1 cellular context compared by ENCODE assay signal in the genomic region with DNA sequence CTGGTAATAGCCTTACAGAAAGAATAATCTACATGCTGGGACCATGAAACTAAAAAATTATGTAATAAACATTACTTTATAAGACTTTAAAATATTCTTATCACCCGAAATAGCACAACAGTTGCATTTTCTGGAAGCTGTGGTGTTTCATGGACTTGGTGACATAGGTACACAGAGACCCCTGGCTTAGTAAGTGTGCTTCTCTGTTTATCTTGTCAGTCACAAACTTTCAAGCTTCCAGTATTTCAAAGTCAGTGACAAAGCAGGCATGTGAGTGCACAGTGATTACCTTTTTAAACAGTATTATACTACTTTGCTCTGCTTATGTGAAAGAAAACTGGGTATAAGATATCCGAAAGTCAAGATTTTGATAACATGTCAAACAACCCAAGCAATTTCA.
TF ChIP-seq lines count a peak whose summit lies in the region.

No MANE protein-coding gene starts in this region.

TF ChIP-seq in HepG2, 621 proteins besides CTCF, POLR2A, EP300 and RAD21 (continued from another document and continues in another):
- TF ChIP-seq, protein P1, sequence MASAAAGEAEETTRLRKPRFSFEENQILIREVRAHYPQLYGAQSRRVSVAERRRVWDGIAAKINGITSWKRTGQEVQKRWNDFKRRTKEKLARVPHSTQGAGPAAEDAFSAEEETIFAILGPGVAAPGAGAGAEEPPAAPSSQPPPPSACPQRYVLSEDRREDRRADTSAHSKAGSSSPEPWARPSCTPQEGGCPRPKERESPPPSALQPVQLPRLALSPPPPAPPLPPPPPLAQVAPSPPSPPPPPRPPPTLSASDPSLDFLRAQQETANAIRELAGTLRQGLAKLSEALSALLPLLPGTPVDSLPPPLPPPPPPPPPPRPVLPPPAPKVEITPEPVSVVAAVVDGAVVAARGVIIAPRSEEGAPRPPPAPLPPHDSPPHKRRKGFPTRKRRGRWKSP (CRISPR knock-in tag; IDR thresholded peaks at IDR 0.05) = no peak
- TF ChIP-seq ZNF598 (CRISPR knock-in tag; IDR thresholded peaks at IDR 0.05; ENCODE audit: borderline replicate concordance) (no peak), ARNT2 (CRISPR knock-in tag; IDR thresholded peaks at IDR 0.05; ENCODE audit: low read depth) (no peak), POGZ (CRISPR knock-in tag; IDR thresholded peaks at IDR 0.05) (peak; percentile 68; the same call in 1 of the 2 replicates), IRX3 (CRISPR knock-in tag; IDR thresholded peaks at IDR 0.05; ENCODE audit: borderline replicate concordance, low read depth) (no peak), MED1 (CRISPR knock-in tag; IDR thresholded peaks at IDR 0.05) (0 out of 2 replicates have a peak, but pooled peaks have one; percentile 38), NAIF1 (CRISPR knock-in tag; IDR thresholded peaks at IDR 0.05; ENCODE audit: borderline replicate concordance) (no peak), ZNF644 (CRISPR knock-in tag; IDR thresholded peaks at IDR 0.05; ENCODE audit: low read depth) (no peak), SAFB2 (CRISPR knock-in tag; IDR thresholded peaks at IDR 0.05; ENCODE audit: borderline replicate concordance, low read depth) (no peak), ATRX (CRISPR knock-in tag; IDR thresholded peaks at IDR 0.05; ENCODE audit: borderline replicate concordance) (no peak), SRSF9 (IDR thresholded peaks at IDR 0.05; ENCODE audit: borderline replicate concordance, insufficient read depth, low read depth, low read length, poor library complexity, severe bottlenecking) (no peak), ZNF331 (CRISPR knock-in tag; IDR thresholded peaks at IDR 0.05) (no peak; the same call in 1 of the 2 replicates), KLF12 (CRISPR knock-in tag; IDR thresholded peaks at IDR 0.05; ENCODE audit: borderline replicate concordance) (no peak), ZNF546 (CRISPR knock-in tag; conservative IDR thresholded peaks at IDR 0.05) (no peak), ZNF720 (CRISPR knock-in tag; IDR thresholded peaks at IDR 0.05) (no peak), CCAR2 (optimal IDR thresholded peaks at IDR 0.05; ENCODE audit: low read depth, low read length) (no peak), FOXA3 (CRISPR knock-in tag; IDR thresholded peaks at IDR 0.05) (peak; percentile 72), NR3C1 (CRISPR knock-in tag; IDR thresholded peaks at IDR 0.05) (no peak), SOX13 (IDR thresholded peaks at IDR 0.05) (no peak), SOX13 (CRISPR knock-in tag; conservative IDR thresholded peaks at IDR 0.05 in 1 of 2, IDR thresholded peaks at IDR 0.05 in 1 of 2) (peak in 1 of 2 experiments; percentile 55; a peak in 1 of 4 replicates), GATAD2A (CRISPR knock-in tag; IDR thresholded peaks at IDR 0.05) (peak; percentile 69), CBFB (CRISPR knock-in tag; IDR thresholded peaks at IDR 0.05) (no peak), ZZZ3 (CRISPR knock-in tag; IDR thresholded peaks at IDR 0.05; ENCODE audit: borderline replicate concordance) (no peak), JUND (CRISPR knock-in tag; IDR thresholded peaks at IDR 0.05) (no peak), CEBPG (CRISPR knock-in tag; IDR thresholded peaks at IDR 0.05) (no peak), ZNF264 (CRISPR knock-in tag; IDR thresholded peaks at IDR 0.05) (0 out of 2 replicates have a peak, but pooled peaks have one; percentile 32), CC2D1A (CRISPR knock-in tag; IDR thresholded peaks at IDR 0.05) (no peak), SMAD1 (CRISPR knock-in tag; IDR thresholded peaks at IDR 0.05; ENCODE audit: borderline replicate concordance, low read depth) (no peak), ZNF326 (CRISPR knock-in tag; IDR thresholded peaks at IDR 0.05; ENCODE audit: borderline replicate concordance) (no peak), FOXO1 (CRISPR knock-in tag; IDR thresholded peaks at IDR 0.05) (no peak), ZNF577 (CRISPR knock-in tag; IDR thresholded peaks at IDR 0.05; ENCODE audit: borderline replicate concordance, low read depth) (no peak)
- TF ChIP-seq, protein P2, sequence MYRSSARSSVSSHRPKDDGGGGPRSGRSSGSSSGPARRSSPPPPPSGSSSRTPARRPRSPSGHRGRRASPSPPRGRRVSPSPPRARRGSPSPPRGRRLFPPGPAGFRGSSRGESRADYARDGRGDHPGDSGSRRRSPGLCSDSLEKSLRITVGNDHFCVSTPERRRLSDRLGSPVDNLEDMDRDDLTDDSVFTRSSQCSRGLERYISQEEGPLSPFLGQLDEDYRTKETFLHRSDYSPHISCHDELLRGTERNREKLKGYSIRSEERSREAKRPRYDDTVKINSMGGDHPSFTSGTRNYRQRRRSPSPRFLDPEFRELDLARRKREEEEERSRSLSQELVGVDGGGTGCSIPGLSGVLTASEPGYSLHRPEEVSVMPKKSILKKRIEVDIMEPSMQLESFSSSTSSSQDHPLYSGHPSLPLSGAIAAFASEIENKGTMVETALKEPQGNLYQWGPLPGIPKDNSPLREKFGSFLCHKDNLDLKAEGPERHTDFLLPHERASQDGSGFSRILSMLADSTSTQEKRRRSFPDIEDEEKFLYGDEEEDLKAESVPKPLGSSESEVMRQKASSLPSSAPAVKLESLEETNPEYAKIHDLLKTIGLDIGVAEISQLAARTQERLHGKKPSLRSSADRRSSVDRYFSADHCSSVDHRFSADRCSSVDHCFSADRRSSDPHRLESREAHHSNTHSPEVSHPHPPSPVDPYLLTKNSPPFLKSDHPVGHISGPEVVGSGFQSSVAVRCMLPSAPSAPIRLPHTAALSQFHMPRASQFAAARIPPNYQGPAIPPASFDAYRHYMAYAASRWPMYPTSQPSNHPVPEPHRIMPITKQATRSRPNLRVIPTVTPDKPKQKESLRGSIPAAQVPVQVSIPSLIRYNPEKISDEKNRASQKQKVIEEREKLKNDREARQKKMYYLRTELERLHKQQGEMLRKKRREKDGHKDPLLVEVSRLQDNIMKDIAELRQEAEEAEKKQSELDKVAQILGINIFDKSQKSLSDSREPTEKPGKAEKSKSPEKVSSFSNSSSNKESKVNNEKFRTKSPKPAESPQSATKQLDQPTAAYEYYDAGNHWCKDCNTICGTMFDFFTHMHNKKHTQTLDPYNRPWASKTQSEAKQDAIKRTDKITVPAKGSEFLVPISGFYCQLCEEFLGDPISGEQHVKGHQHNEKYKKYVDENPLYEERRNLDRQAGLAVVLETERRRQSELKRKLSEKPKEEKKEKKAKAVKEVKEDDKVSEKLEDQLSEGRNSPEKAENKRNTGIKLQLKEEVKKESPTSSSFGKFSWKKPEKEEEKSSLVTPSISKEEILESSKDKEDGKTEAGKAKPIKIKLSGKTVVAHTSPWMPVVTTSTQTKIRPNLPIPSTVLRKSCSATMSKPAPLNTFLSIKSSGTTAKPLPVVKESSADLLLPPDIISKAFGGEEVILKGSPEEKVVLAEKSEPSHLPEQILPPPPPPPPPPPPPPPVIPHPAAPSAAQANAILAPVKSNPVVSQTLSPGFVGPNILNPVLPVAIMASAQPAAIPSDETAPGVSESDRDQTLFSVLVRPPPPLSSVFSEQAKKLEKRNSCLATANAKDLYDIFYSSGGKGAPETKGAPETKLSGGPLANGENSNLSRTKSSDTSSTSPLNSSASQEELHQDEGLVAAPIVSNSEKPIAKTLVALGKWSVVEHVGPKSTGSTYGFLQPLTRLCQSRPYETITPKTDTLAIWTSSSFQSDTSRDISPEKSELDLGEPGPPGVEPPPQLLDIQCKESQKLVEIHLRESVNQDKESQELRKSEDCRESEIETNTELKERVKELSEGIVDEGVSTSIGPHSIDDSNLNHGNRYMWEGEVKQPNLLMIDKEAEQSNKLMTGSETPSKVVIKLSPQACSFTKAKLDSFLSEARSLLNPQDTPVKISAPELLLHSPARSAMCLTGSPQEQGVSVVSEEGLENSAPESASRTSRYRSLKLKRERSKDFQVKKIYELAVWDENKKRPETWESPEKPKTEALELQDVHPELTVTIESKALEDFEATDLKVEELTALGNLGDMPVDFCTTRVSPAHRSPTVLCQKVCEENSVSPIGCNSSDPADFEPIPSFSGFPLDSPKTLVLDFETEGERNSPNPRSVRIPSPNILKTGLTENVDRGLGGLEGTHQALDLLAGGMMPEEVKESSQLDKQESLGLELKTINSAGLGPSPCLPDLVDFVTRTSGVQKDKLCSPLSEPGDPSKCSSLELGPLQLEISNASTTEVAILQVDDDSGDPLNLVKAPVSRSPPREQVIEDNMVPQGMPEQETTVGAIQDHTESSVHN (CRISPR knock-in tag; IDR thresholded peaks at IDR 0.05) = no peak
- TF ChIP-seq, protein P3, sequence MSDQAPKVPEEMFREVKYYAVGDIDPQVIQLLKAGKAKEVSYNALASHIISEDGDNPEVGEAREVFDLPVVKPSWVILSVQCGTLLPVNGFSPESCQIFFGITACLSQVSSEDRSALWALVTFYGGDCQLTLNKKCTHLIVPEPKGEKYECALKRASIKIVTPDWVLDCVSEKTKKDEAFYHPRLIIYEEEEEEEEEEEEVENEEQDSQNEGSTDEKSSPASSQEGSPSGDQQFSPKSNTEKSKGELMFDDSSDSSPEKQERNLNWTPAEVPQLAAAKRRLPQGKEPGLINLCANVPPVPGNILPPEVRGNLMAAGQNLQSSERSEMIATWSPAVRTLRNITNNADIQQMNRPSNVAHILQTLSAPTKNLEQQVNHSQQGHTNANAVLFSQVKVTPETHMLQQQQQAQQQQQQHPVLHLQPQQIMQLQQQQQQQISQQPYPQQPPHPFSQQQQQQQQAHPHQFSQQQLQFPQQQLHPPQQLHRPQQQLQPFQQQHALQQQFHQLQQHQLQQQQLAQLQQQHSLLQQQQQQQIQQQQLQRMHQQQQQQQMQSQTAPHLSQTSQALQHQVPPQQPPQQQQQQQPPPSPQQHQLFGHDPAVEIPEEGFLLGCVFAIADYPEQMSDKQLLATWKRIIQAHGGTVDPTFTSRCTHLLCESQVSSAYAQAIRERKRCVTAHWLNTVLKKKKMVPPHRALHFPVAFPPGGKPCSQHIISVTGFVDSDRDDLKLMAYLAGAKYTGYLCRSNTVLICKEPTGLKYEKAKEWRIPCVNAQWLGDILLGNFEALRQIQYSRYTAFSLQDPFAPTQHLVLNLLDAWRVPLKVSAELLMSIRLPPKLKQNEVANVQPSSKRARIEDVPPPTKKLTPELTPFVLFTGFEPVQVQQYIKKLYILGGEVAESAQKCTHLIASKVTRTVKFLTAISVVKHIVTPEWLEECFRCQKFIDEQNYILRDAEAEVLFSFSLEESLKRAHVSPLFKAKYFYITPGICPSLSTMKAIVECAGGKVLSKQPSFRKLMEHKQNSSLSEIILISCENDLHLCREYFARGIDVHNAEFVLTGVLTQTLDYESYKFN (CRISPR knock-in tag; conservative IDR thresholded peaks at IDR 0.05) = peak; percentile 73
- TF ChIP-seq, protein P4, sequence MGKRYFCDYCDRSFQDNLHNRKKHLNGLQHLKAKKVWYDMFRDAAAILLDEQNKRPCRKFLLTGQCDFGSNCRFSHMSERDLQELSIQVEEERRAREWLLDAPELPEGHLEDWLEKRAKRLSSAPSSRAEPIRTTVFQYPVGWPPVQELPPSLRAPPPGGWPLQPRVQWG (CRISPR knock-in tag; IDR thresholded peaks at IDR 0.05; ENCODE audit: borderline replicate concordance, low read depth) = no peak
- TF ChIP-seq, protein P5, sequence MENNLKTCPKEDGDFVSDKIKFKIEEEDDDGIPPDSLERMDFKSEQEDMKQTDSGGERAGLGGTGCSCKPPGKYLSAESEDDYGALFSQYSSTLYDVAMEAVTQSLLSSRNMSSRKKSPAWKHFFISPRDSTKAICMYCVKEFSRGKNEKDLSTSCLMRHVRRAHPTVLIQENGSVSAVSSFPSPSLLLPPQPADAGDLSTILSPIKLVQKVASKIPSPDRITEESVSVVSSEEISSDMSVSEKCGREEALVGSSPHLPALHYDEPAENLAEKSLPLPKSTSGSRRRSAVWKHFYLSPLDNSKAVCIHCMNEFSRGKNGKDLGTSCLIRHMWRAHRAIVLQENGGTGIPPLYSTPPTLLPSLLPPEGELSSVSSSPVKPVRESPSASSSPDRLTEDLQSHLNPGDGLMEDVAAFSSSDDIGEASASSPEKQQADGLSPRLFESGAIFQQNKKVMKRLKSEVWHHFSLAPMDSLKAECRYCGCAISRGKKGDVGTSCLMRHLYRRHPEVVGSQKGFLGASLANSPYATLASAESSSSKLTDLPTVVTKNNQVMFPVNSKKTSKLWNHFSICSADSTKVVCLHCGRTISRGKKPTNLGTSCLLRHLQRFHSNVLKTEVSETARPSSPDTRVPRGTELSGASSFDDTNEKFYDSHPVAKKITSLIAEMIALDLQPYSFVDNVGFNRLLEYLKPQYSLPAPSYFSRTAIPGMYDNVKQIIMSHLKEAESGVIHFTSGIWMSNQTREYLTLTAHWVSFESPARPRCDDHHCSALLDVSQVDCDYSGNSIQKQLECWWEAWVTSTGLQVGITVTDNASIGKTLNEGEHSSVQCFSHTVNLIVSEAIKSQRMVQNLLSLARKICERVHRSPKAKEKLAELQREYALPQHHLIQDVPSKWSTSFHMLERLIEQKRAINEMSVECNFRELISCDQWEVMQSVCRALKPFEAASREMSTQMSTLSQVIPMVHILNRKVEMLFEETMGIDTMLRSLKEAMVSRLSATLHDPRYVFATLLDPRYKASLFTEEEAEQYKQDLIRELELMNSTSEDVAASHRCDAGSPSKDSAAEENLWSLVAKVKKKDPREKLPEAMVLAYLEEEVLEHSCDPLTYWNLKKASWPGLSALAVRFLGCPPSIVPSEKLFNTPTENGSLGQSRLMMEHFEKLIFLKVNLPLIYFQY (CRISPR knock-in tag; IDR thresholded peaks at IDR 0.05; ENCODE audit: borderline replicate concordance) = no peak
- TF ChIP-seq, protein P6, sequence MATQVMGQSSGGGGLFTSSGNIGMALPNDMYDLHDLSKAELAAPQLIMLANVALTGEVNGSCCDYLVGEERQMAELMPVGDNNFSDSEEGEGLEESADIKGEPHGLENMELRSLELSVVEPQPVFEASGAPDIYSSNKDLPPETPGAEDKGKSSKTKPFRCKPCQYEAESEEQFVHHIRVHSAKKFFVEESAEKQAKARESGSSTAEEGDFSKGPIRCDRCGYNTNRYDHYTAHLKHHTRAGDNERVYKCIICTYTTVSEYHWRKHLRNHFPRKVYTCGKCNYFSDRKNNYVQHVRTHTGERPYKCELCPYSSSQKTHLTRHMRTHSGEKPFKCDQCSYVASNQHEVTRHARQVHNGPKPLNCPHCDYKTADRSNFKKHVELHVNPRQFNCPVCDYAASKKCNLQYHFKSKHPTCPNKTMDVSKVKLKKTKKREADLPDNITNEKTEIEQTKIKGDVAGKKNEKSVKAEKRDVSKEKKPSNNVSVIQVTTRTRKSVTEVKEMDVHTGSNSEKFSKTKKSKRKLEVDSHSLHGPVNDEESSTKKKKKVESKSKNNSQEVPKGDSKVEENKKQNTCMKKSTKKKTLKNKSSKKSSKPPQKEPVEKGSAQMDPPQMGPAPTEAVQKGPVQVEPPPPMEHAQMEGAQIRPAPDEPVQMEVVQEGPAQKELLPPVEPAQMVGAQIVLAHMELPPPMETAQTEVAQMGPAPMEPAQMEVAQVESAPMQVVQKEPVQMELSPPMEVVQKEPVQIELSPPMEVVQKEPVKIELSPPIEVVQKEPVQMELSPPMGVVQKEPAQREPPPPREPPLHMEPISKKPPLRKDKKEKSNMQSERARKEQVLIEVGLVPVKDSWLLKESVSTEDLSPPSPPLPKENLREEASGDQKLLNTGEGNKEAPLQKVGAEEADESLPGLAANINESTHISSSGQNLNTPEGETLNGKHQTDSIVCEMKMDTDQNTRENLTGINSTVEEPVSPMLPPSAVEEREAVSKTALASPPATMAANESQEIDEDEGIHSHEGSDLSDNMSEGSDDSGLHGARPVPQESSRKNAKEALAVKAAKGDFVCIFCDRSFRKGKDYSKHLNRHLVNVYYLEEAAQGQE (IDR thresholded peaks at IDR 0.05; ENCODE audit: borderline replicate concordance in 1 of 2, low read depth in 1 of 2, low read length in 2 of 2) = no peak
- TF ChIP-seq, protein P7, sequence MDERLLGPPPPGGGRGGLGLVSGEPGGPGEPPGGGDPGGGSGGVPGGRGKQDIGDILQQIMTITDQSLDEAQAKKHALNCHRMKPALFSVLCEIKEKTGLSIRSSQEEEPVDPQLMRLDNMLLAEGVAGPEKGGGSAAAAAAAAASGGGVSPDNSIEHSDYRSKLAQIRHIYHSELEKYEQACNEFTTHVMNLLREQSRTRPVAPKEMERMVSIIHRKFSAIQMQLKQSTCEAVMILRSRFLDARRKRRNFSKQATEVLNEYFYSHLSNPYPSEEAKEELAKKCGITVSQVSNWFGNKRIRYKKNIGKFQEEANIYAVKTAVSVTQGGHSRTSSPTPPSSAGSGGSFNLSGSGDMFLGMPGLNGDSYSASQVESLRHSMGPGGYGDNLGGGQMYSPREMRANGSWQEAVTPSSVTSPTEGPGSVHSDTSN (CRISPR knock-in tag; IDR thresholded peaks at IDR 0.05) = 0 out of 2 replicates have a peak, but pooled peaks have one; percentile 17
